Comparison of ENCODE assay signal across 8 cellular contexts in genomic region chr11:66451663-66452062, GRCh38. TPM values are rescaled to one million over a fixed set of nuclear protein-coding genes. Genes with fewer than 3 reads are reported as not detected.
"Had no signal": no experiment of that assay in that cellular context is flagged by ENCODE, and none has a peak within 500 bp of the region (broad histone marks: within the 10 kb centered on the region; RNA-seq: fewer than 3 reads in every experiment).

No MANE protein-coding gene starts in this region.

- H3K4me1 Mint-ChIP-seq: IgD-negative memory B cell had no signal

- H3K27ac ChIP-seq: GM23248 had no signal

- H3K4me3 ChIP-seq: GM23248 had no signal

- H3K4me3 Mint-ChIP-seq: IgD-negative memory B cell had no signal

- H3K9me3 Mint-ChIP-seq: IgD-negative memory B cell had no signal

- H3K9ac ChIP-seq: GM23248 had no signal

- DNase-seq: GM23248, GOT3, H7, HCEC 1CT, KG1 had no signal

- H3K27ac Mint-ChIP-seq: IgD-negative memory B cell had no signal

- H3K36me3 Mint-ChIP-seq: IgD-negative memory B cell had no signal

- H2AFZ ChIP-seq: GM23248 had no signal

RNA-seq across cellular contexts. Expression of gene NPAS4, which starts 30.8 kb away (rescaled TPM):
- total RNA-seq: GM23248, H4, H7, HT1080 had no signal
- polyA plus RNA-seq: GM23248, IgD-negative memory B cell had no signal
